In genomic region chr4:176032454-176032853, GRCh38 we compare ENCODE assay signal across 40 cellular contexts.
"Had no signal": no experiment of that assay in that cellular context is flagged by ENCODE, and none has a peak within 500 bp of the region (broad histone marks: within the 10 kb centered on the region; RNA-seq: fewer than 3 reads in every experiment).

No MANE protein-coding gene starts in this region.

- H3K4me1 Mint-ChIP-seq: activated naive CD4-positive, alpha-beta T cell treated with anti-CD3 and anti-CD28 coated beads, Interleukin-2, amount 10 ng/mL, durations not matched to agents 7 days and 5 days; activated naive CD4-positive, alpha-beta T cell treated with anti-CD3 and anti-CD28 coated beads, Interleukin-2, amount 50 U/mL, for 24 hours; activated naive CD8-positive, alpha-beta T cell treated with anti-CD3 and anti-CD28 coated beads, Interleukin-2, amount 10 ng/mL, durations not matched to agents 7 days and 5 days; activated naive CD8-positive, alpha-beta T cell treated with anti-CD3 and anti-CD28 coated beads, Interleukin-2, amount 50 U/mL, for 24 hours; activated T-helper 17 cell treated with anti-CD3 and anti-CD28 coated beads, Interleukin-2, amount 50 U/mL, for 72 hours; central memory CD8-positive, alpha-beta T cell had no signal

- H3K27ac ChIP-seq: adrenal gland, ascending aorta, body of pancreas, brain microvascular endothelial cell, breast epithelium, cardiac muscle cell had no signal

- H3K4me3 Mint-ChIP-seq: activated naive CD4-positive, alpha-beta T cell treated with anti-CD3 and anti-CD28 coated beads for 36 hours; activated naive CD4-positive, alpha-beta T cell treated with anti-CD3 and anti-CD28 coated beads, Interleukin-2, amount 10 ng/mL, durations not matched to agents 7 days and 5 days; activated naive CD4-positive, alpha-beta T cell treated with anti-CD3 and anti-CD28 coated beads, Interleukin-2, amount 50 U/mL, for 24 hours; activated naive CD8-positive, alpha-beta T cell; activated naive CD8-positive, alpha-beta T cell treated with anti-CD3 and anti-CD28 coated beads for 36 hours; activated naive CD8-positive, alpha-beta T cell treated with anti-CD3 and anti-CD28 coated beads, Interleukin-2, amount 10 ng/mL, durations not matched to agents 7 days and 5 days; activated naive CD8-positive, alpha-beta T cell treated with anti-CD3 and anti-CD28 coated beads, Interleukin-2, amount 50 U/mL, for 24 hours; activated T-cell treated with anti-CD3 and anti-CD28 coated beads, Interleukin-2, amount 50 U/mL, for 24 hours; activated T-cell treated with anti-CD3 and anti-CD28 coated beads, Interleukin-2, amount 50 U/mL, for 4 hours; activated T-cell treated with anti-CD3 and anti-CD28 coated beads, Interleukin-2, amount 50 U/mL, for 72 hours; activated T-helper 1 cell treated with anti-CD3 and anti-CD28 coated beads, Interleukin-12 subunit alpha, Interleukin-12 subunit beta, Interleukin-2, Interleukin-4 antibody, amounts not matched to agents 30 ng/mL and 10 ng/mL and 1 ng/mL, durations not matched to agents 14 hours and 24 hours and 36 hours; activated T-helper 17 cell treated with anti-CD3 and anti-CD28 coated beads, Interleukin-2, amount 50 U/mL, for 72 hours; brain; central memory CD8-positive, alpha-beta T cell had no signal

- FAIRE-seq: astrocyte, bronchial epithelial cell had no signal

- H3K4me3 ChIP-seq: adrenal gland, ascending aorta, body of pancreas, breast epithelium, cardiac muscle cell had no signal

- H3K4me1 ChIP-seq: adrenal gland, ascending aorta, body of pancreas, breast epithelium had no signal

- DNase-seq: activated effector memory CD4-positive, alpha-beta T cell treated with anti-CD3 and anti-CD28 coated beads, Interleukin-2, amount 50 U/mL, for 16 hours; activated effector memory CD4-positive, alpha-beta T cell treated with Interleukin-2 at 50 U/mL for 16 hours; activated gamma-delta T cell; activated gamma-delta T cell treated with Interleukin-2 at 50 U/mL for 16 hours; activated naive CD4-positive, alpha-beta T cell; activated naive CD4-positive, alpha-beta T cell treated with anti-CD3 and anti-CD28 coated beads for 36 hours; activated naive CD4-positive, alpha-beta T cell treated with anti-CD3 and anti-CD28 coated beads, Interleukin-2, amount 10 ng/mL, durations not matched to agents 7 days and 5 days; activated naive CD4-positive, alpha-beta T cell treated with anti-CD3 and anti-CD28 coated beads, Interleukin-2, amount 50 U/mL, for 16 hours; activated naive CD4-positive, alpha-beta T cell treated with Interleukin-2 at 50 U/mL for 16 hours; activated naive CD8-positive, alpha-beta T cell treated with anti-CD3 and anti-CD28 coated beads for 36 hours; activated naive CD8-positive, alpha-beta T cell treated with anti-CD3 and anti-CD28 coated beads, Interleukin-2, amount 10 ng/mL, durations not matched to agents 7 days and 5 days; activated naive CD8-positive, alpha-beta T cell treated with anti-CD3 and anti-CD28 coated beads, Interleukin-2, amount 50 U/mL, for 24 hours; activated T-cell treated with anti-CD3 and anti-CD28 coated beads, Interleukin-2, amount 50 U/mL, for 1 hour; activated T-cell treated with anti-CD3 and anti-CD28 coated beads, Interleukin-2, amount 50 U/mL, for 24 hours; activated T-cell treated with anti-CD3 and anti-CD28 coated beads, Interleukin-2, amount 50 U/mL, for 4 hours; activated T-cell treated with anti-CD3 and anti-CD28 coated beads, Interleukin-2, amount 50 U/mL, for 48 hours; activated T-cell treated with anti-CD3 and anti-CD28 coated beads, Interleukin-2, amount 50 U/mL, for 72 hours; adrenal gland; amniotic stem cell; amygdala; anterior cingulate cortex; aorta; body of pancreas; brain microvascular endothelial cell; caudate nucleus; central memory CD4-positive, alpha-beta T cell; cerebellar nuclear complex had no signal

- H3K9me3 Mint-ChIP-seq: activated naive CD4-positive, alpha-beta T cell treated with anti-CD3 and anti-CD28 coated beads for 36 hours; activated naive CD4-positive, alpha-beta T cell treated with anti-CD3 and anti-CD28 coated beads, Interleukin-2, amount 10 ng/mL, durations not matched to agents 7 days and 5 days; activated naive CD4-positive, alpha-beta T cell treated with anti-CD3 and anti-CD28 coated beads, Interleukin-2, amount 50 U/mL, for 24 hours; activated naive CD4-positive, alpha-beta T cell treated with anti-CD3 and anti-CD28 coated beads, Interleukin-2, amount 50 U/mL, for 72 hours; activated naive CD8-positive, alpha-beta T cell treated with anti-CD3 and anti-CD28 coated beads for 36 hours; activated naive CD8-positive, alpha-beta T cell treated with anti-CD3 and anti-CD28 coated beads, Interleukin-2, amount 10 ng/mL, durations not matched to agents 7 days and 5 days; activated naive CD8-positive, alpha-beta T cell treated with anti-CD3 and anti-CD28 coated beads, Interleukin-2, amount 50 U/mL, for 24 hours; activated T-cell treated with anti-CD3 and anti-CD28 coated beads, Interleukin-2, amount 50 U/mL, for 24 hours; activated T-cell treated with anti-CD3 and anti-CD28 coated beads, Interleukin-2, amount 50 U/mL, for 4 hours; activated T-helper 1 cell treated with anti-CD3 and anti-CD28 coated beads, Interleukin-12 subunit alpha, Interleukin-12 subunit beta, Interleukin-2, Interleukin-4 antibody, amounts not matched to agents 30 ng/mL and 10 ng/mL and 1 ng/mL, durations not matched to agents 14 hours and 24 hours and 36 hours; activated T-helper 17 cell treated with anti-CD3 and anti-CD28 coated beads, Interleukin-2, amount 50 U/mL, for 72 hours; activated T-helper 2 cell treated with anti-CD3 and anti-CD28 coated beads, Interferon-gamma antibody, Interleukin-2, Interleukin-4, amounts not matched to agents 10 μg/mL and 5 μg/mL and 100 μg/mL, durations not matched to agents 14 hours and 24 hours and 36 hours; central memory CD8-positive, alpha-beta T cell had no signal

- H3K27me3 ChIP-seq: adrenal gland, ascending aorta, body of pancreas, brain microvascular endothelial cell, breast epithelium, cardiac muscle cell had no signal

- H3K9me3 ChIP-seq: adrenal gland, ascending aorta, body of pancreas, breast epithelium had no signal

- ATAC-seq: activated naive CD4-positive, alpha-beta T cell treated with anti-CD3 and anti-CD28 coated beads, Interleukin-2, amount 50 U/mL, for 72 hours; activated naive CD8-positive, alpha-beta T cell treated with anti-CD3 and anti-CD28 coated beads, Interleukin-2, amount 50 U/mL, for 24 hours; activated T-cell treated with anti-CD3 and anti-CD28 coated beads, Interleukin-2, amount 50 U/mL, for 4 hours; activated T-cell treated with anti-CD3 and anti-CD28 coated beads, Interleukin-2, amount 50 U/mL, for 72 hours; activated T-helper 17 cell treated with anti-CD3 and anti-CD28 coated beads, Interleukin-2, amount 50 U/mL, for 72 hours; body of pancreas had no signal

- H3K27me3 Mint-ChIP-seq: activated naive CD4-positive, alpha-beta T cell treated with anti-CD3 and anti-CD28 coated beads, Interleukin-2, amount 10 ng/mL, durations not matched to agents 7 days and 5 days; activated naive CD4-positive, alpha-beta T cell treated with anti-CD3 and anti-CD28 coated beads, Interleukin-2, amount 50 U/mL, for 24 hours; activated T-cell treated with anti-CD3 and anti-CD28 coated beads, Interleukin-2, amount 50 U/mL, for 24 hours; central memory CD8-positive, alpha-beta T cell had no signal

- H3K36me3 Mint-ChIP-seq: activated naive CD4-positive, alpha-beta T cell treated with anti-CD3 and anti-CD28 coated beads, Interleukin-2, amount 10 ng/mL, durations not matched to agents 7 days and 5 days; activated naive CD4-positive, alpha-beta T cell treated with anti-CD3 and anti-CD28 coated beads, Interleukin-2, amount 50 U/mL, for 24 hours; activated naive CD4-positive, alpha-beta T cell treated with anti-CD3 and anti-CD28 coated beads, Interleukin-2, amount 50 U/mL, for 72 hours; activated naive CD8-positive, alpha-beta T cell; activated naive CD8-positive, alpha-beta T cell treated with anti-CD3 and anti-CD28 coated beads for 36 hours; activated naive CD8-positive, alpha-beta T cell treated with anti-CD3 and anti-CD28 coated beads, Interleukin-2, amount 10 ng/mL, durations not matched to agents 7 days and 5 days; brain had no signal

- H3K36me3 ChIP-seq: adrenal gland, ascending aorta, brain microvascular endothelial cell, breast epithelium, cardiac muscle cell had no signal

- H3K27ac Mint-ChIP-seq: activated naive CD4-positive, alpha-beta T cell treated with anti-CD3 and anti-CD28 coated beads for 36 hours; activated naive CD4-positive, alpha-beta T cell treated with anti-CD3 and anti-CD28 coated beads, Interleukin-2, amount 10 ng/mL, durations not matched to agents 7 days and 5 days; activated naive CD4-positive, alpha-beta T cell treated with anti-CD3 and anti-CD28 coated beads, Interleukin-2, amount 50 U/mL, for 24 hours; activated naive CD8-positive, alpha-beta T cell; activated naive CD8-positive, alpha-beta T cell treated with anti-CD3 and anti-CD28 coated beads for 36 hours; activated naive CD8-positive, alpha-beta T cell treated with anti-CD3 and anti-CD28 coated beads, Interleukin-2, amount 10 ng/mL, durations not matched to agents 7 days and 5 days; activated naive CD8-positive, alpha-beta T cell treated with anti-CD3 and anti-CD28 coated beads, Interleukin-2, amount 50 U/mL, for 24 hours; activated T-cell treated with anti-CD3 and anti-CD28 coated beads, Interleukin-2, amount 50 U/mL, for 24 hours; activated T-cell treated with anti-CD3 and anti-CD28 coated beads, Interleukin-2, amount 50 U/mL, for 72 hours; activated T-helper 1 cell treated with anti-CD3 and anti-CD28 coated beads, Interleukin-12 subunit alpha, Interleukin-12 subunit beta, Interleukin-2, Interleukin-4 antibody, amounts not matched to agents 30 ng/mL and 10 ng/mL and 1 ng/mL, durations not matched to agents 14 hours and 24 hours and 36 hours; activated T-helper 17 cell treated with anti-CD3 and anti-CD28 coated beads, Interleukin-2, amount 50 U/mL, for 72 hours; activated T-helper 2 cell treated with anti-CD3 and anti-CD28 coated beads, Interferon-gamma antibody, Interleukin-2, Interleukin-4, amounts not matched to agents 10 μg/mL and 5 μg/mL and 100 μg/mL, durations not matched to agents 14 hours and 24 hours and 36 hours; brain had no signal
